In the genomic region with DNA sequence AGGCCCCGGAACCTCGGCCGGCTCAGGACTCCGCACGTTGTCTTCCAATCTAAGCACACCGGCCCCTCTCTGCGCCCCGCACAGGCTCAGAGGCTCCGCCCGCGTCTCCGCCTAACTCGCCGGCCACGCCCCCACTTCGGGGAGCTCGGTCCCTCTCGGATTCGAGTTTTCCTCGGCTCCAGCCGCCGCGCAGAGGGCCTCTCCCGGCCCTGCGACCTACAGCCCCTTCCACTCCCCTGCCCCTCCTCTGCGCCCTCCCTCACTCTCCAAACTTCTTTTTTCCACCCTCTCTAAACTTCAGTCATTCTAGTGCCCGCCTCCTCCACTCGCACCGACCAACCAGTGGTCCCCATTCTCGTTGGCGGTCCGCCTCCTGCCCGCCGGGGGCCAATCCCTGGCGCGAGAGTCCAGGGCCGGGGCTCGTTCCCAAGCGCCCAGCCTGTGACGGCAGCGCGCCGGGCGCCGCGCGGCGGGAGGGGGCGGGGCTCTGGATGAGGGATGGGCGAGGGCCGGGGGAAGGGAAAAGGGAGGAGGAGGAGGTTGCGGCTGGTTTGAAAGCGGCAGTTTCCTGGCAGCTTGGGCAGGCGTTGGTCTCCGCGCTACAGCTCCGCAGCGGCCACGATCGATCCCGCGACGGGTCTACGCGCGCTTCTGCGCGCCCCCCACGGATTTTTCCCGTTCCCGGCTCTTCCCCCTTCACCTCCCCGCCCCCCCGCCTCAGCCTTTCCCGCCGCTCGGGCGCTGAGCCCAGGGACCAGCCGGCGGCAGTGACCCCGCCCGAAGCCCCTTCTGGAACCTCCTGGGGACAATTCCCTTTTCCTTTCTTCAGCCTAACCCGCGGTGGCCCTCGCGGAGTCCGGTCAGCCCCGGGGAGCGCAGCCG, we compare ENCODE assay signal across 1 cellular context.
TF ChIP-seq lines count a peak whose summit lies in the region.

A gene (plus strand): TSS at position 563 of the 882 bp plus-strand sequence. CDS start 519 bp downstream, outside the sequence.

TF ChIP-seq in HepG2, 621 proteins besides CTCF, POLR2A, EP300 and RAD21 (continued from another document and continues in another):
- TF ChIP-seq RFXANK (CRISPR knock-in tag; IDR thresholded peaks at IDR 0.05) (no peak), ARID2 (CRISPR knock-in tag; IDR thresholded peaks at IDR 0.05; ENCODE audit: borderline replicate concordance) (no peak), ZFY (CRISPR knock-in tag; IDR thresholded peaks at IDR 0.05) (peak; percentile 55), MIXL1 (CRISPR knock-in tag; IDR thresholded peaks at IDR 0.05) (no peak; the same call in 1 of the 2 replicates), SIN3A (IDR thresholded peaks at IDR 0.05; ENCODE audit: borderline replicate concordance, low read depth, low read length) (peak; percentile 66; the same call in 1 of the 2 replicates), ZNF468 (CRISPR knock-in tag; IDR thresholded peaks at IDR 0.05) (no peak), ZNF441 (CRISPR knock-in tag; IDR thresholded peaks at IDR 0.05; ENCODE audit: borderline replicate concordance) (peak; percentile 94), ZNF589 (CRISPR knock-in tag; conservative IDR thresholded peaks at IDR 0.05) (no peak), NRL (CRISPR knock-in tag; IDR thresholded peaks at IDR 0.05; ENCODE audit: borderline replicate concordance) (no peak), NFYB (CRISPR knock-in tag; IDR thresholded peaks at IDR 0.05) (peak; percentile 90), TEAD2 (CRISPR knock-in tag; IDR thresholded peaks at IDR 0.05) (no peak), ZNF644 (CRISPR knock-in tag; IDR thresholded peaks at IDR 0.05; ENCODE audit: low read depth) (no peak; the same call in 1 of the 2 replicates), SCMH1 (CRISPR knock-in tag; IDR thresholded peaks at IDR 0.05; ENCODE audit: borderline replicate concordance) (no peak), ZNF33B (CRISPR knock-in tag; IDR thresholded peaks at IDR 0.05) (no peak), HNF4G (IDR thresholded peaks at IDR 0.05; ENCODE audit: borderline replicate concordance, low read depth, low read length) (no peak), HNF4G (CRISPR knock-in tag; IDR thresholded peaks at IDR 0.05; ENCODE audit: borderline replicate concordance, low read depth) (no peak), NFE2L1 (CRISPR knock-in tag; IDR thresholded peaks at IDR 0.05; ENCODE audit: borderline replicate concordance) (no peak), HOXA7 (CRISPR knock-in tag; IDR thresholded peaks at IDR 0.05) (no peak), MED1 (CRISPR knock-in tag; IDR thresholded peaks at IDR 0.05) (no peak), ZNF10 (CRISPR knock-in tag; IDR thresholded peaks at IDR 0.05; ENCODE audit: borderline replicate concordance, low read depth) (no peak), ZNF124 (CRISPR knock-in tag; IDR thresholded peaks at IDR 0.05) (peak; percentile 35; the same call in 1 of the 2 replicates), ZNF180 (CRISPR knock-in tag; IDR thresholded peaks at IDR 0.05; ENCODE audit: borderline replicate concordance, low read depth) (no peak), SP5 (CRISPR knock-in tag; IDR thresholded peaks at IDR 0.05; ENCODE audit: borderline replicate concordance, low read depth) (peak; percentile 75), MED8 (CRISPR knock-in tag; IDR thresholded peaks at IDR 0.05; ENCODE audit: insufficient replicate concordance) (peak; percentile 29), CC2D1A (CRISPR knock-in tag; IDR thresholded peaks at IDR 0.05) (no peak), ZNF510 (CRISPR knock-in tag; IDR thresholded peaks at IDR 0.05; ENCODE audit: low read depth) (no peak), GATA4 (IDR thresholded peaks at IDR 0.05; ENCODE audit: borderline replicate concordance, low read depth) (0 out of 2 replicates have a peak, but pooled peaks have one; percentile 22), ZMYM4 (CRISPR knock-in tag; IDR thresholded peaks at IDR 0.05) (peak; percentile 68), ZNF331 (CRISPR knock-in tag; IDR thresholded peaks at IDR 0.05) (peak; percentile 39; the same call in 1 of the 2 replicates), CHD2 (IDR thresholded peaks at IDR 0.05; ENCODE audit: low read depth, low read length) (peak; percentile 68), ZNF775 (CRISPR knock-in tag; IDR thresholded peaks at IDR 0.05; ENCODE audit: borderline replicate concordance) (no peak), RBFOX2 (IDR thresholded peaks at IDR 0.05; ENCODE audit: low read depth, low read length) (peak; percentile 77), ZFP37 (CRISPR knock-in tag; IDR thresholded peaks at IDR 0.05; ENCODE audit: borderline replicate concordance) (no peak), ZNF446 (CRISPR knock-in tag; IDR thresholded peaks at IDR 0.05) (no peak), ZMAT3 (CRISPR knock-in tag; conservative IDR thresholded peaks at IDR 0.05) (no peak), RARA (CRISPR knock-in tag; IDR thresholded peaks at IDR 0.05) (no peak), NKX3-1 (CRISPR knock-in tag; IDR thresholded peaks at IDR 0.05) (no peak), ELF3 (CRISPR knock-in tag; IDR thresholded peaks at IDR 0.05) (no peak), CBX2 (IDR thresholded peaks at IDR 0.05; ENCODE audit: low read depth, low read length) (no peak), CBX2 (CRISPR knock-in tag; IDR thresholded peaks at IDR 0.05; ENCODE audit: low read depth) (no peak), KLF9 (CRISPR knock-in tag; IDR thresholded peaks at IDR 0.05; ENCODE audit: low read depth) (no peak)
- TF ChIP-seq, protein P1, sequence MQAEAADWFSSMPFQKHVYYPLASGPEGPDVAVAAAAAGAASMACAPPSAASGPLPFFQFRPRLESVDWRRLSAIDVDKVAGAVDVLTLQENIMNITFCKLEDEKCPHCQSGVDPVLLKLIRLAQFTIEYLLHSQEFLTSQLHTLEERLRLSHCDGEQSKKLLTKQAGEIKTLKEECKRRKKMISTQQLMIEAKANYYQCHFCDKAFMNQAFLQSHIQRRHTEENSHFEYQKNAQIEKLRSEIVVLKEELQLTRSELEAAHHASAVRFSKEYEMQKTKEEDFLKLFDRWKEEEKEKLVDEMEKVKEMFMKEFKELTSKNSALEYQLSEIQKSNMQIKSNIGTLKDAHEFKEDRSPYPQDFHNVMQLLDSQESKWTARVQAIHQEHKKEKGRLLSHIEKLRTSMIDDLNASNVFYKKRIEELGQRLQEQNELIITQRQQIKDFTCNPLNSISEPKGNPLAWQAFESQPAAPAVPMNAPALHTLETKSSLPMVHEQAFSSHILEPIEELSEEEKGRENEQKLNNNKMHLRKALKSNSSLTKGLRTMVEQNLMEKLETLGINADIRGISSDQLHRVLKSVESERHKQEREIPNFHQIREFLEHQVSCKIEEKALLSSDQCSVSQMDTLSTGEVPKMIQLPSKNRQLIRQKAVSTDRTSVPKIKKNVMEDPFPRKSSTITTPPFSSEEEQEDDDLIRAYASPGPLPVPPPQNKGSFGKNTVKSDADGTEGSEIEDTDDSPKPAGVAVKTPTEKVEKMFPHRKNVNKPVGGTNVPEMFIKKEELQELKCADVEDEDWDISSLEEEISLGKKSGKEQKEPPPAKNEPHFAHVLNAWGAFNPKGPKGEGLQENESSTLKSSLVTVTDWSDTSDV (CRISPR knock-in tag; IDR thresholded peaks at IDR 0.05): no peak
- TF ChIP-seq, protein P2, sequence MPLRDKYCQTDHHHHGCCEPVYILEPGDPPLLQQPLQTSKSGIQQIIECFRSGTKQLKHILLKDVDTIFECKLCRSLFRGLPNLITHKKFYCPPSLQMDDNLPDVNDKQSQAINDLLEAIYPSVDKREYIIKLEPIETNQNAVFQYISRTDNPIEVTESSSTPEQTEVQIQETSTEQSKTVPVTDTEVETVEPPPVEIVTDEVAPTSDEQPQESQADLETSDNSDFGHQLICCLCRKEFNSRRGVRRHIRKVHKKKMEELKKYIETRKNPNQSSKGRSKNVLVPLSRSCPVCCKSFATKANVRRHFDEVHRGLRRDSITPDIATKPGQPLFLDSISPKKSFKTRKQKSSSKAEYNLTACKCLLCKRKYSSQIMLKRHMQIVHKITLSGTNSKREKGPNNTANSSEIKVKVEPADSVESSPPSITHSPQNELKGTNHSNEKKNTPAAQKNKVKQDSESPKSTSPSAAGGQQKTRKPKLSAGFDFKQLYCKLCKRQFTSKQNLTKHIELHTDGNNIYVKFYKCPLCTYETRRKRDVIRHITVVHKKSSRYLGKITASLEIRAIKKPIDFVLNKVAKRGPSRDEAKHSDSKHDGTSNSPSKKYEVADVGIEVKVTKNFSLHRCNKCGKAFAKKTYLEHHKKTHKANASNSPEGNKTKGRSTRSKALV (CRISPR knock-in tag; IDR thresholded peaks at IDR 0.05): 0 out of 2 replicates have a peak, but pooled peaks have one; percentile 11
- TF ChIP-seq, protein P3, sequence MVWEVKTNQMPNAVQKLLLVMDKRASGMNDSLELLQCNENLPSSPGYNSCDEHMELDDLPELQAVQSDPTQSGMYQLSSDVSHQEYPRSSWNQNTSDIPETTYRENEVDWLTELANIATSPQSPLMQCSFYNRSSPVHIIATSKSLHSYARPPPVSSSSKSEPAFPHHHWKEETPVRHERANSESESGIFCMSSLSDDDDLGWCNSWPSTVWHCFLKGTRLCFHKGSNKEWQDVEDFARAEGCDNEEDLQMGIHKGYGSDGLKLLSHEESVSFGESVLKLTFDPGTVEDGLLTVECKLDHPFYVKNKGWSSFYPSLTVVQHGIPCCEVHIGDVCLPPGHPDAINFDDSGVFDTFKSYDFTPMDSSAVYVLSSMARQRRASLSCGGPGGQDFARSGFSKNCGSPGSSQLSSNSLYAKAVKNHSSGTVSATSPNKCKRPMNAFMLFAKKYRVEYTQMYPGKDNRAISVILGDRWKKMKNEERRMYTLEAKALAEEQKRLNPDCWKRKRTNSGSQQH (CRISPR knock-in tag; IDR thresholded peaks at IDR 0.05; ENCODE audit: low read depth): peak; percentile 51; the same call in 1 of the 2 replicates
- TF ChIP-seq, protein P4, sequence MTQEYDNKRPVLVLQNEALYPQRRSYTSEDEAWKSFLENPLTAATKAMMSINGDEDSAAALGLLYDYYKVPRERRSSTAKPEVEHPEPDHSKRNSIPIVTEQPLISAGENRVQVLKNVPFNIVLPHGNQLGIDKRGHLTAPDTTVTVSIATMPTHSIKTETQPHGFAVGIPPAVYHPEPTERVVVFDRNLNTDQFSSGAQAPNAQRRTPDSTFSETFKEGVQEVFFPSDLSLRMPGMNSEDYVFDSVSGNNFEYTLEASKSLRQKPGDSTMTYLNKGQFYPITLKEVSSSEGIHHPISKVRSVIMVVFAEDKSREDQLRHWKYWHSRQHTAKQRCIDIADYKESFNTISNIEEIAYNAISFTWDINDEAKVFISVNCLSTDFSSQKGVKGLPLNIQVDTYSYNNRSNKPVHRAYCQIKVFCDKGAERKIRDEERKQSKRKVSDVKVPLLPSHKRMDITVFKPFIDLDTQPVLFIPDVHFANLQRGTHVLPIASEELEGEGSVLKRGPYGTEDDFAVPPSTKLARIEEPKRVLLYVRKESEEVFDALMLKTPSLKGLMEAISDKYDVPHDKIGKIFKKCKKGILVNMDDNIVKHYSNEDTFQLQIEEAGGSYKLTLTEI (CRISPR knock-in tag; conservative IDR thresholded peaks at IDR 0.05): no peak
- TF ChIP-seq, protein P5, sequence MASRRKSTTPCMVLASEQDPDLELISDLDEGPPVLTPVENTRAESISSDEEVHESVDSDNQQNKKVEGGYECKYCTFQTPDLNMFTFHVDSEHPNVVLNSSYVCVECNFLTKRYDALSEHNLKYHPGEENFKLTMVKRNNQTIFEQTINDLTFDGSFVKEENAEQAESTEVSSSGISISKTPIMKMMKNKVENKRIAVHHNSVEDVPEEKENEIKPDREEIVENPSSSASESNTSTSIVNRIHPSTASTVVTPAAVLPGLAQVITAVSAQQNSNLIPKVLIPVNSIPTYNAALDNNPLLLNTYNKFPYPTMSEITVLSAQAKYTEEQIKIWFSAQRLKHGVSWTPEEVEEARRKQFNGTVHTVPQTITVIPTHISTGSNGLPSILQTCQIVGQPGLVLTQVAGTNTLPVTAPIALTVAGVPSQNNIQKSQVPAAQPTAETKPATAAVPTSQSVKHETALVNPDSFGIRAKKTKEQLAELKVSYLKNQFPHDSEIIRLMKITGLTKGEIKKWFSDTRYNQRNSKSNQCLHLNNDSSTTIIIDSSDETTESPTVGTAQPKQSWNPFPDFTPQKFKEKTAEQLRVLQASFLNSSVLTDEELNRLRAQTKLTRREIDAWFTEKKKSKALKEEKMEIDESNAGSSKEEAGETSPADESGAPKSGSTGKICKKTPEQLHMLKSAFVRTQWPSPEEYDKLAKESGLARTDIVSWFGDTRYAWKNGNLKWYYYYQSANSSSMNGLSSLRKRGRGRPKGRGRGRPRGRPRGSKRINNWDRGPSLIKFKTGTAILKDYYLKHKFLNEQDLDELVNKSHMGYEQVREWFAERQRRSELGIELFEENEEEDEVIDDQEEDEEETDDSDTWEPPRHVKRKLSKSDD (CRISPR knock-in tag; IDR thresholded peaks at IDR 0.05; ENCODE audit: low read depth): no peak
- TF ChIP-seq, protein P6, sequence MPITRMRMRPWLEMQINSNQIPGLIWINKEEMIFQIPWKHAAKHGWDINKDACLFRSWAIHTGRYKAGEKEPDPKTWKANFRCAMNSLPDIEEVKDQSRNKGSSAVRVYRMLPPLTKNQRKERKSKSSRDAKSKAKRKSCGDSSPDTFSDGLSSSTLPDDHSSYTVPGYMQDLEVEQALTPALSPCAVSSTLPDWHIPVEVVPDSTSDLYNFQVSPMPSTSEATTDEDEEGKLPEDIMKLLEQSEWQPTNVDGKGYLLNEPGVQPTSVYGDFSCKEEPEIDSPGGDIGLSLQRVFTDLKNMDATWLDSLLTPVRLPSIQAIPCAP (CRISPR knock-in tag; IDR thresholded peaks at IDR 0.05; ENCODE audit: low read depth): no peak
- TF ChIP-seq, protein P7, sequence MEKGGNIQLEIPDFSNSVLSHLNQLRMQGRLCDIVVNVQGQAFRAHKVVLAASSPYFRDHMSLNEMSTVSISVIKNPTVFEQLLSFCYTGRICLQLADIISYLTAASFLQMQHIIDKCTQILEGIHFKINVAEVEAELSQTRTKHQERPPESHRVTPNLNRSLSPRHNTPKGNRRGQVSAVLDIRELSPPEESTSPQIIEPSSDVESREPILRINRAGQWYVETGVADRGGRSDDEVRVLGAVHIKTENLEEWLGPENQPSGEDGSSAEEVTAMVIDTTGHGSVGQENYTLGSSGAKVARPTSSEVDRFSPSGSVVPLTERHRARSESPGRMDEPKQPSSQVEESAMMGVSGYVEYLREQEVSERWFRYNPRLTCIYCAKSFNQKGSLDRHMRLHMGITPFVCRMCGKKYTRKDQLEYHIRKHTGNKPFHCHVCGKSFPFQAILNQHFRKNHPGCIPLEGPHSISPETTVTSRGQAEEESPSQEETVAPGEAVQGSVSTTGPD (CRISPR knock-in tag; IDR thresholded peaks at IDR 0.05): no peak
